Comparison of ENCODE assay signal across 8 cellular contexts in the genomic region with DNA sequence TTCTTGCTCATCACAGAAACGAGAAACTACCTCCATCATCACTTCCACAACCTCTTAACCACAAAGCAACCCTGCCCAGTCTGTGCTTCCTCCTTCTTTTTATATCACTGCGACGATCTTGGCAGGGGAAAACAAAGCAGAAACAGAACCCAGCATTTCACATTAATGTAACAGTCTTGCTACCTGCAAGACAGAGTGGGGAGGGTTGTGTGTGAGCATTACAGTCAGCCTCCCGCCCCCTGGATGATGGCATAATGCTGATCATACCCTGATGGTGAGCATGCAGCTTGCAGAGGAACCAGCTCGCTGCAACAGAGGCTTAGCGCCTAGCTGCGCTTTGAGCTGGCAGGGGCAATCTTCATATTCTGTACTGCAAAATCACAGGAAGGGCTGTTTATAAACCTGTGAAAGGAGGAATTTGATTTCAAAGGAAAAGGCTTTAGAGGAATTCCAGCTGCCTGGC.
DNase-seq lines count a peak whose midpoint lies in the region; ATAC-seq, FAIRE-seq and TF ChIP-seq lines count a peak whose summit lies in the region.

No MANE protein-coding gene starts in this region.

- H3K27me3 ChIP-seq in endothelial cell of umbilical vein (ENCODE audit: control insufficient read depth in 2 of 2, insufficient read depth in 2 of 2, low read length in 2 of 2): no peaks in the 10 kb centered on the region
- H3K27me3 ChIP-seq in skeletal muscle satellite cell (ENCODE audit: control insufficient read depth, insufficient read depth, low read length): no peaks in the 10 kb centered on the region

- no peaks in the 10 kb centered on the region for H3K36me3 ChIP-seq in endothelial cell of umbilical vein (ENCODE audit: control insufficient read depth in 2 of 2, extremely low read depth in 1 of 2, insufficient read depth in 2 of 2, low read length in 2 of 2)
- H3K36me3 ChIP-seq in skeletal muscle satellite cell (ENCODE audit: insufficient read depth, low read length): no peaks in the 10 kb centered on the region

- intact Hi-C loops in activated CD4-positive, alpha-beta T cell treated with anti-CD3 and anti-CD28 coated beads for 36 hours (cut with DNase I, micrococcal nuclease): loop anchor here (1.0 to 10.0 kb wide), 4 partner anchors 229 to 561 kb away; partner anchors contain the start of gene IRS1 (in 2 of the 2)
- intact Hi-C loops in endothelial cell of umbilical vein (cut with micrococcal nuclease): no loop called here

- H3K9me1 ChIP-seq in endothelial cell of umbilical vein (replicated peaks; ENCODE audit: control insufficient read depth, extremely low read depth, insufficient read depth, low read length): no peaks in the 10 kb centered on the region

- H3K9me3 ChIP-seq in endothelial cell of umbilical vein (replicated peaks; ENCODE audit: control insufficient read depth, insufficient read depth, low read length): no peaks in the 10 kb centered on the region
- no peaks in the 10 kb centered on the region for H3K9me3 ChIP-seq in skeletal muscle satellite cell (replicated peaks; ENCODE audit: low read length)

- dilution Hi-C loops in endothelial cell of umbilical vein (cut with MboI; ENCODE audit: extremely low pct_ligation_motif_present, low sequenced_read_pairs): no loop called here

- peak; percentile 69 for DNase-seq in activated CD4-positive, alpha-beta T cell treated with anti-CD3 and anti-CD28 coated beads for 36 hours
- DNase-seq in endothelial cell of umbilical vein (ENCODE audit: low read depth, low spot score) (no peak), GM19240 (ENCODE audit: insufficient read length, low spot score) (no peak), ACHN (no peak), frontal cortex (ENCODE audit: low spot score in 2 of 2) (no peak)

- CTCF ChIA-PET in activated CD4-positive, alpha-beta T cell treated with anti-CD3 and anti-CD28 coated beads for 36 hours (lab: Charles Lee): interaction anchor here (0.7 kb wide), 1 partner anchor 23 kb away, joined by 3 read pairs; no protein-coding TSS in a partner anchor
- CTCF ChIA-PET in endothelial cell of umbilical vein (lab: Charles Lee): no interaction called here

- TF ChIP-seq CTCF in endothelial cell of umbilical vein (IDR thresholded peaks at IDR 0.05; ENCODE audit: extremely low read depth in 1 of 2, insufficient read depth in 1 of 2, low read depth in 1 of 2, low read length in 2 of 2): no peak

- peaks cover 12% of the 10 kb centered on the region for H3K4me1 Mint-ChIP-seq in activated CD4-positive, alpha-beta T cell treated with anti-CD3 and anti-CD28 coated beads for 36 hours

- POLR2A ChIA-PET in activated CD4-positive, alpha-beta T cell treated with anti-CD3 and anti-CD28 coated beads for 36 hours (lab: Charles Lee): no interaction called here
- POLR2A ChIA-PET in endothelial cell of umbilical vein (lab: Charles Lee): no interaction called here

- no peak overlapping the region for H3K27ac Mint-ChIP-seq in activated CD4-positive, alpha-beta T cell treated with anti-CD3 and anti-CD28 coated beads for 36 hours

- TF ChIP-seq POLR2A in endothelial cell of umbilical vein (IDR thresholded peaks at IDR 0.05; ENCODE audit: low read depth, low read length): no peak

- H3K4me1 ChIP-seq in endothelial cell of umbilical vein (ENCODE audit: control insufficient read depth, extremely low read depth, insufficient read depth, low read length) (no peaks in the 10 kb centered on the region), skeletal muscle satellite cell (ENCODE audit: control insufficient read depth, insufficient read depth, low read length) (peaks cover 55% of the 10 kb centered on the region)

- BruUV-seq in endothelial cell of umbilical vein (replicated peaks; lab: Mats Ljungman, UMichigan): no TSS peak

- no peak overlapping the region for H3K4me3 ChIP-seq in endothelial cell of umbilical vein (replicated peaks in 1 of 3; ENCODE audit: insufficient read depth in 1 of 3, low read depth in 1 of 3, low read length in 3 of 3)
- H3K4me3 ChIP-seq in skeletal muscle satellite cell (ENCODE audit: low read length): peak overlapping the region; percentile 5

- no peaks in the 10 kb centered on the region for H3K9me3 Mint-ChIP-seq in activated CD4-positive, alpha-beta T cell treated with anti-CD3 and anti-CD28 coated beads for 36 hours (ENCODE audit: low read depth)

- no peaks in the 10 kb centered on the region for H3K79me2 ChIP-seq in endothelial cell of umbilical vein (ENCODE audit: control insufficient read depth, insufficient read depth, low read length)

- ATAC-seq in GM21367 (IDR thresholded peaks at IDR 0.05; ENCODE audit: unreplicated experiment) (peak; percentile 92), HG03565 (IDR thresholded peaks at IDR 0.05; ENCODE audit: unreplicated experiment) (peak; percentile 91)
- ATAC-seq in activated CD4-positive, alpha-beta T cell treated with anti-CD3 and anti-CD28 coated beads for 36 hours: peak; percentile 94

- in situ Hi-C loops in ACHN (cut with HindIII; ENCODE audit: low pct_ligation_motif_present, low pct_unique_long_range_greater_than_20kb, low sequenced_read_pairs): no loop called here

- no peak overlapping the region for H3K4me3 Mint-ChIP-seq in activated CD4-positive, alpha-beta T cell treated with anti-CD3 and anti-CD28 coated beads for 36 hours

- no peak overlapping the region for H3K27ac ChIP-seq in endothelial cell of umbilical vein (ENCODE audit: insufficient read depth, low read depth, low read length)

- H3K4me2 ChIP-seq in endothelial cell of umbilical vein (ENCODE audit: insufficient read depth, low read length): no peak overlapping the region
- no peak overlapping the region for H3K4me2 ChIP-seq in skeletal muscle satellite cell (ENCODE audit: low read length)

- no peak overlapping the region for H3K9ac ChIP-seq in endothelial cell of umbilical vein (replicated peaks; ENCODE audit: extremely low read depth, insufficient read depth, low read length)
- H3K9ac ChIP-seq in skeletal muscle satellite cell (ENCODE audit: low read depth, low read length): peak overlapping the region; percentile 24

- H3K27me3 Mint-ChIP-seq in activated CD4-positive, alpha-beta T cell treated with anti-CD3 and anti-CD28 coated beads for 36 hours: peaks cover 14% of the 10 kb centered on the region

- no peaks in the 10 kb centered on the region for H3K36me3 Mint-ChIP-seq in activated CD4-positive, alpha-beta T cell treated with anti-CD3 and anti-CD28 coated beads for 36 hours (ENCODE audit: low read depth)

- H2AFZ ChIP-seq in endothelial cell of umbilical vein (ENCODE audit: low read depth, low read length): no peak overlapping the region

- FAIRE-seq in endothelial cell of umbilical vein (lab: Jason Lieb, UNC): no peak
- FAIRE-seq in frontal cortex (lab: Jason Lieb, UNC): no peak

- H4K20me1 ChIP-seq in endothelial cell of umbilical vein (replicated peaks; ENCODE audit: control insufficient read depth, extremely low read depth, insufficient read depth, low read length): no peaks in the 10 kb centered on the region

TF ChIP-seq in endothelial cell of umbilical vein, 7 proteins besides CTCF, POLR2A, EP300 and RAD21:
- TF ChIP-seq POLR2AphosphoS5 (IDR thresholded peaks at IDR 0.05; ENCODE audit: insufficient read depth, low read depth, low read length): no peak
- TF ChIP-seq GATA2 (IDR thresholded peaks at IDR 0.05; ENCODE audit: insufficient read depth, insufficient read length, low read depth, low read length): peak; percentile 55
